Comparison of ENCODE assay signal across 10 cellular contexts in genomic region chr20:3168079-3168828, GRCh38. TPM values are rescaled to one million over a fixed set of nuclear protein-coding genes. Genes with fewer than 3 reads are reported as not detected.
DNase-seq lines count a peak whose midpoint lies in the region; ATAC-seq, FAIRE-seq and TF ChIP-seq lines count a peak whose summit lies in the region.
"Had no signal": no experiment of that assay in that cellular context is flagged by ENCODE, and none has a peak within 500 bp of the region (broad histone marks: within the 10 kb centered on the region; RNA-seq: fewer than 3 reads in every experiment).

No MANE protein-coding gene starts in this region.

- TF ChIP-seq CTCF in PC-9 (conservative IDR thresholded peaks at IDR 0.05): no peak
- no peak for TF ChIP-seq CTCF in sigmoid colon (IDR thresholded peaks at IDR 0.05)

- H3K79me2 ChIP-seq in PC-9 (ENCODE audit: low read depth): no peaks in the 10 kb centered on the region

- no peak overlapping the region for H2AFZ ChIP-seq in PC-9

- H3K36me3 ChIP-seq in PC-9 (ENCODE audit: low read depth): no peaks in the 10 kb centered on the region
- no peaks in the 10 kb centered on the region for H3K36me3 ChIP-seq in sigmoid colon
- H3K36me3 ChIP-seq: cardiac muscle cell had no signal

- H3K4me1 ChIP-seq in PC-9 (replicated peaks; ENCODE audit: insufficient read depth) (no peaks in the 10 kb centered on the region), sigmoid colon (peaks cover 0 to 15% (median 9%) of the 10 kb centered on the region in 4 donors)

- POLR2A ChIA-PET in PC-9 (lab: Charles Lee; ENCODE audit: unreplicated experiment): no interaction called here

- intact Hi-C loops in PC-9 (cut with micrococcal nuclease; ENCODE audit: unreplicated experiment) (no loop called here), sigmoid colon (cut with DNase I) (no loop called here), sciatic nerve (cut with DNase I) (no loop called here)

- CTCF ChIA-PET in PC-9 (lab: Charles Lee): interaction anchor here (0.6 kb wide), 1 partner anchor 50 kb away, joined by 3 read pairs; no protein-coding TSS in a partner anchor

- H3F3A ChIP-seq in PC-9 (ENCODE audit: insufficient read depth, low read depth): peaks cover 3% of the 10 kb centered on the region

- no peaks in the 10 kb centered on the region for H4K20me1 ChIP-seq in PC-9 (ENCODE audit: insufficient read depth)

- TF ChIP-seq POLR2A in sigmoid colon (IDR thresholded peaks at IDR 0.05): no peak

- H3K9me3 ChIP-seq in PC-9 (ENCODE audit: insufficient read depth, low read depth) (no peaks in the 10 kb centered on the region), iPS-18c (ENCODE audit: control insufficient read depth, insufficient read depth, low read length) (no peaks in the 10 kb centered on the region), sigmoid colon (no peaks in the 10 kb centered on the region)

- ATAC-seq in HG02840 (IDR thresholded peaks at IDR 0.05; ENCODE audit: low FRiP score, unreplicated experiment) (no peak), sciatic nerve (no peak)

- H3K27me3 ChIP-seq in PC-9 (ENCODE audit: insufficient read depth, low read depth) (no peaks in the 10 kb centered on the region), sigmoid colon (peaks cover 0 to 17% (median 0%) of the 10 kb centered on the region in 3 donors)
- H3K27me3 ChIP-seq: cardiac muscle cell had no signal

- H3K4me3 ChIP-seq in PC-9: no peak overlapping the region
- peak overlapping the region; percentile 49 for H3K4me3 ChIP-seq in iPS-18c (ENCODE audit: insufficient read depth, low read depth, low read length)
- H3K4me3 ChIP-seq in sigmoid colon: no peak overlapping the region
- H3K4me3 ChIP-seq: cardiac muscle cell had no signal

- peak overlapping the region; percentile 40; the same call in 1 of the 2 replicates for H3K4me2 ChIP-seq in PC-9

- TF ChIP-seq EP300 in sigmoid colon (IDR thresholded peaks at IDR 0.05): no peak

- WGBS in sigmoid colon, 2 donors: 12 to 27% methylated on average over 39 of the region's 39 CpGs

- no peaks in the 10 kb centered on the region for H3K9me2 ChIP-seq in PC-9 (ENCODE audit: insufficient read depth)

- H3K27ac ChIP-seq in PC-9 (no peak overlapping the region), sigmoid colon (no peak overlapping the region)
- H3K27ac ChIP-seq: cardiac muscle cell had no signal

- BruUV-seq in PC-9 (replicated peaks; lab: Mats Ljungman, UMichigan): no TSS peak

- DNase-seq in NCI-H187 (lab: John Stamatoyannopoulos, UW) (peak; percentile 47 to 75), NCI-H187 treated with DMSO at 0.1 percent for 48 hours (lab: John Stamatoyannopoulos, UW) (no peak), PC-9 (peak in 1 of 2 experiments; percentile 56), sigmoid colon (peak; percentile 63), RCC 7860 (ENCODE audit: low spot score) (no peak), sciatic nerve (ENCODE audit: low spot score) (no peak)

- FAIRE-seq in RCC 7860 (lab: Jason Lieb, UNC): no peak
- FAIRE-seq: A204.1 had no signal

RNA-seq across cellular contexts. Expression of gene LZTS3, which starts 5.1 kb away (rescaled TPM):
- total RNA-seq in PC-9 (2021) (10.4 and 17.6 TPM in 2 replicates), sigmoid colon (1 to 10 TPM; 5.4 to 9.4 (median 8.4) TPM), sciatic nerve (10.5 TPM)
- 10 to 100 TPM in 1 of 3 donors, 1 to 10 TPM in 2; 2.4 to 10.5 (median 2.5) TPM for polyA plus RNA-seq in sigmoid colon

RNA-seq across cellular contexts. Expression of gene FASTKD5, which starts 8.6 kb away (rescaled TPM):
- total RNA-seq in PC-9 (2021) (11.6 and 16.2 TPM in 2 replicates), sigmoid colon (10 to 100 TPM in 2 of 4 donors, 1 to 10 TPM in 2; 9.1 to 12.5 (median 10.3) TPM), sciatic nerve (9.4 TPM)
- 10 to 100 TPM in 2 of 3 donors, 1 to 10 TPM in 1; 7.2 to 14.4 (median 11.3) TPM for polyA plus RNA-seq in sigmoid colon

RNA-seq across cellular contexts. Expression of gene UBOX5, which starts 8.6 kb away (rescaled TPM):
- total RNA-seq in PC-9 (2021): 6.4 and 9.4 TPM in 2 replicates
- total RNA-seq in sigmoid colon: 1 to 10 TPM; 6.3 to 9.4 (median 7.5) TPM
- 1 to 10 TPM; 3.0 to 5.0 (median 3.0) TPM for polyA plus RNA-seq in sigmoid colon
- total RNA-seq in sciatic nerve: 8.1 TPM

RNA-seq across cellular contexts. Expression of gene DDRGK1, which starts 36.2 kb away (rescaled TPM):
- total RNA-seq in PC-9 (2021): 70.4 and 87.6 TPM in 2 replicates
- total RNA-seq in sigmoid colon: 10 to 100 TPM; 56.0 to 86.1 (median 73.6) TPM
- polyA plus RNA-seq in sigmoid colon: 10 to 100 TPM; 16.8 to 74.3 (median 19.9) TPM
- total RNA-seq in sciatic nerve: 68.2 TPM

RNA-seq across cellular contexts. Expression of gene ITPA, which starts 41.0 kb away (rescaled TPM):
- 69.2 and 93.5 TPM in 2 replicates for total RNA-seq in PC-9 (2021)
- total RNA-seq in sigmoid colon: 10 to 100 TPM; 17.1 to 31.7 (median 22.6) TPM
- 10 to 100 TPM; 47.4 to 92.5 (median 47.9) TPM for polyA plus RNA-seq in sigmoid colon
- total RNA-seq in sciatic nerve: 32.8 TPM

Comparison
In these comparisons a context has a peak if more than half of its experiments do, and no peak if none do; other contexts are left out.
1. DNase-seq: peak in NCI-H187 (2 of 2) and sigmoid colon (single experiment); none in NCI-H187 treated with DMSO at 0.1 percent for 48 hours (single experiment), RCC 7860 (single experiment) and sciatic nerve (single experiment).